22 cellular contexts compared by ENCODE assay signal in the genomic region with DNA sequence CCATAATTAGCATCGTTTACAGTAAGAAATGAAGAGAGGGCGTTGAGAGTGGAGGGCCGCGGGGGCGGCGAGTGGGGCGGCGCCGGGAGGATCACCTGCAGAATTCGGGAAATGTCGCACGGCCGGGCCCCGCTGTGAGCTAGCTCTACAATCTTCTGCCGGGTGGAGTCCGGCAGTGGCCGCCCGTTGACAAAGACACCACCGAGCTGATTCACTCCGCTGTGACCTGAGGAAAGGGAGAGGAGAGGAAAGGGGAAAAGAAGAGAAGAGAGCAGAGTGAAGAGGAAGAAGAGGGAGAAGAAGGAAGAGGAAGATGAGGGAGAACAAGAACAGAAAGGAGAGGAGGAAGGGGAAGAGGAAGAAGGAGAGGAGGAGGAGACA. TPM values are rescaled to one million over a fixed set of nuclear protein-coding genes. Genes with fewer than 3 reads are reported as not detected.
DNase-seq lines count a peak whose midpoint lies in the region; ATAC-seq and TF ChIP-seq lines count a peak whose summit lies in the region.
"Had no signal": no experiment of that assay in that cellular context is flagged by ENCODE, and none has a peak within 500 bp of the region (broad histone marks: within the 10 kb centered on the region; RNA-seq: fewer than 3 reads in every experiment).

No MANE protein-coding gene starts in this region.

- peak overlapping the region; percentile 62 for H3K27ac Mint-ChIP-seq in T-helper 2 cell treated with Interferon-gamma antibody and Interleukin-4, amounts not matched to agents 5 μg/mL and 100 μg/mL, for 36 hours
- H3K27ac Mint-ChIP-seq in T-helper 17 cell (peak overlapping the region; percentile 27), glutamatergic neuron (ENCODE audit: unreplicated experiment) (no peak overlapping the region)
- H3K27ac Mint-ChIP-seq: progenitor cell of endocrine pancreas had no signal

- no peak overlapping the region for H3K4me3 Mint-ChIP-seq in T-helper 2 cell treated with Interferon-gamma antibody and Interleukin-4, amounts not matched to agents 5 μg/mL and 100 μg/mL, for 36 hours
- H3K4me3 Mint-ChIP-seq in T-helper 17 cell (no peak overlapping the region), glutamatergic neuron (ENCODE audit: unreplicated experiment) (peak overlapping the region; percentile 66)

- H3K36me3 Mint-ChIP-seq in T-helper 2 cell treated with Interferon-gamma antibody and Interleukin-4, amounts not matched to agents 5 μg/mL and 100 μg/mL, for 36 hours (ENCODE audit: low read depth), result peaks cover 7% of the 10 kb centered on the region
- H3K36me3 Mint-ChIP-seq in T-helper 17 cell (ENCODE audit: low read depth) (peaks cover 11% of the 10 kb centered on the region), glutamatergic neuron (ENCODE audit: unreplicated experiment) (no peaks in the 10 kb centered on the region)

- no peak for DNase-seq in T-helper 2 cell treated with Interferon-gamma antibody and Interleukin-4, amounts not matched to agents 5 μg/mL and 100 μg/mL, for 36 hours (ENCODE audit: low spot score)
- DNase-seq in T-helper 2 cell (no peak), T-helper 17 cell (no peak), glutamatergic neuron (no peak), retina (peak; percentile 81), KG1 (lab: John Stamatoyannopoulos, UW) (no peak), T-helper 9 cell (no peak), glomerular visceral epithelial cell (ENCODE audit: extremely low spot score) (no peak)
- DNase-seq: activated CD4-positive, alpha-beta T cell treated with anti-CD3 and anti-CD28 coated beads for 1 hour; activated gamma-delta T cell; BE2C; Caco-2; heart right ventricle; lower lobe of right lung; NCI-H1436; NCI-H82; PC-3; SJCRH30; stimulated activated CD4-positive, alpha-beta T cell treated with anti-CD3 and anti-CD28 coated beads, Interleukin-4, amount 100 ng/mL, for 24 hours; upper lobe of right lung had no signal

- H3K9me3 Mint-ChIP-seq in T-helper 2 cell treated with Interferon-gamma antibody and Interleukin-4, amounts not matched to agents 5 μg/mL and 100 μg/mL, for 36 hours, result no peaks in the 10 kb centered on the region
- peaks cover 10% of the 10 kb centered on the region for H3K9me3 Mint-ChIP-seq in glutamatergic neuron (ENCODE audit: unreplicated experiment)

- TF ChIP-seq CTCF in glutamatergic neuron (IDR thresholded peaks at IDR 0.05; ENCODE audit: partially characterized antibody, unreplicated experiment), result no peak

- H3K27me3 Mint-ChIP-seq in T-helper 2 cell treated with Interferon-gamma antibody and Interleukin-4, amounts not matched to agents 5 μg/mL and 100 μg/mL, for 36 hours (ENCODE audit: low read depth), result peaks cover 93% of the 10 kb centered on the region
- peaks cover 63% of the 10 kb centered on the region for H3K27me3 Mint-ChIP-seq in T-helper 17 cell
- peaks cover 51% of the 10 kb centered on the region for H3K27me3 Mint-ChIP-seq in glutamatergic neuron (ENCODE audit: unreplicated experiment)

- peaks cover 10% of the 10 kb centered on the region for H3K9me3 ChIP-seq in T-helper 17 cell (ENCODE audit: control insufficient read depth, low read length, poor library complexity, severe bottlenecking)
- H3K9me3 ChIP-seq: BE2C, Caco-2, heart right ventricle, lower lobe of right lung, SJCRH30, upper lobe of right lung had no signal

- H3K4me1 Mint-ChIP-seq in T-helper 2 cell treated with Interferon-gamma antibody and Interleukin-4, amounts not matched to agents 5 μg/mL and 100 μg/mL, for 36 hours (ENCODE audit: low read depth), result peaks cover 20% of the 10 kb centered on the region
- peaks cover 19% of the 10 kb centered on the region for H3K4me1 Mint-ChIP-seq in T-helper 17 cell
- H3K4me1 Mint-ChIP-seq in glutamatergic neuron (ENCODE audit: low read depth, unreplicated experiment), result peaks cover 37% of the 10 kb centered on the region

- no peak for ATAC-seq in T-helper 17 cell
- ATAC-seq: heart right ventricle, lower lobe of right lung, PC-3, upper lobe of right lung had no signal

RNA-seq across cellular contexts. Expression of a gene that starts 8.5 kb away (rescaled TPM):
- total RNA-seq in T-helper 17 cell, result not detected
- 30.7 TPM for total RNA-seq in glutamatergic neuron (ENCODE audit: unreplicated experiment)
- total RNA-seq: heart right ventricle, lower lobe of right lung, MCF 10A, upper lobe of right lung had no signal

Comparison
In these comparisons a context has a peak if more than half of its experiments do, and no peak if none do; other contexts are left out.
1. RNA of a gene that starts 8.5 kb away (total RNA-seq): 30.7 TPM in glutamatergic neuron (single experiment); not detected in T-helper 17 cell; every median in the first group is over 10 times any median in the second.